22 cellular contexts compared by ENCODE assay signal in the genomic region with DNA sequence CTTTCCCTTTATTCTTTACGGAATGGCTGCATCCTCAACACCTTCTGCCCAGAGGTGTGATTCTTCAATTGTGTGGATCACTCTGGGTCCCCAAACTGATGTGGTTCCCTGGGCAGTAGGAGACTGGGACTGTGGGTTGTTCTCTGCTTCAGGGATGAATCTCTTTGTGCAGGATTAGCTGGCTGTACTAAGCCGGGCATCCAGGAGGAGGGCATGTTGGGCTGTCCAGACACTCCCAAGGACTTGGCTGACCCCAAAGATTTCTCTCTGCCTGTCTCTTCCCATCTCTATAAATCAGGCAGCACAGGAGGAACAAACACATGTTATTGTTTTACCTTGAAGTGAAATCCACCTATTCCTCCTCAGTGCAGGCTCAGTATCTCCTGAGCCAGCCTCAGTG.
"Had no signal": no experiment of that assay in that cellular context is flagged by ENCODE, and none has a peak within 500 bp of the region (broad histone marks: within the 10 kb centered on the region; RNA-seq: fewer than 3 reads in every experiment).

No MANE protein-coding gene starts in this region.

- H3K4me3 ChIP-seq: coronary artery, heart left ventricle, hepatocyte, left lung, right lobe of liver, thoracic aorta, tibial nerve, upper lobe of left lung, uterus had no signal

- H3K36me3 ChIP-seq: left lung, neutrophil, right lobe of liver, thoracic aorta, tibial nerve, upper lobe of left lung, uterus had no signal

- DNase-seq: dermis blood vessel endothelial cell; effector memory CD4-positive, alpha-beta T cell; heart left ventricle; kidney; left lung; naive thymus-derived CD8-positive, alpha-beta T cell; nephron progenitor cell; right lobe of liver; small intestine; stimulated activated CD4-positive, alpha-beta T cell treated with anti-CD3 and anti-CD28 coated beads, Interleukin-15, amount 100 ng/mL, for 24 hours; stimulated activated CD4-positive, alpha-beta T cell treated with anti-CD3 and anti-CD28 coated beads, Interleukin-2, amount 100 ng/mL, for 48 hours; stimulated activated naive B cell treated with anti-CD40 and anti-IgM and Interleukin-4, amounts not matched to agents 10 μg/mL and 1 μg/mL and 100 μg/mL, for 72 hours; upper lobe of left lung; uterus had no signal

- H3K27me3 Mint-ChIP-seq: naive thymus-derived CD8-positive, alpha-beta T cell; stimulated activated naive B cell treated with anti-CD40 and anti-IgM and Interleukin-4, amounts not matched to agents 10 μg/mL and 1 μg/mL and 100 μg/mL, for 72 hours; stimulated activated naive CD8-positive, alpha-beta T cell treated with anti-CD3 and anti-CD28 coated beads, Interleukin-15, Interleukin-2, amounts not matched to agents 100 ng/mL and 50 ng/mL, for 24 hours had no signal

- H2AFZ ChIP-seq: hepatocyte, parathyroid adenoma had no signal

- H3K27ac Mint-ChIP-seq: naive thymus-derived CD8-positive, alpha-beta T cell; nephron progenitor cell; progenitor cell of endocrine pancreas; stimulated activated naive B cell treated with anti-CD40 and anti-IgM and Interleukin-4, amounts not matched to agents 10 μg/mL and 1 μg/mL and 100 μg/mL, for 72 hours; stimulated activated naive CD8-positive, alpha-beta T cell treated with anti-CD3 and anti-CD28 coated beads, Interleukin-15, Interleukin-2, amounts not matched to agents 100 ng/mL and 50 ng/mL, for 24 hours had no signal

- ATAC-seq: heart left ventricle; left lung; naive thymus-derived CD8-positive, alpha-beta T cell; right lobe of liver; stimulated activated naive B cell treated with anti-CD40 and anti-IgM and Interleukin-4, amounts not matched to agents 10 μg/mL and 1 μg/mL and 100 μg/mL, for 72 hours had no signal

- H3K27me3 ChIP-seq: heart left ventricle, hepatocyte, left lung, neutrophil, right lobe of liver, tibial nerve, upper lobe of left lung, uterus had no signal

- H3K4me1 Mint-ChIP-seq: nephron progenitor cell had no signal

- H3K4me3 Mint-ChIP-seq: naive thymus-derived CD8-positive, alpha-beta T cell; nephron progenitor cell; stimulated activated naive B cell treated with anti-CD40 and anti-IgM and Interleukin-4, amounts not matched to agents 10 μg/mL and 1 μg/mL and 100 μg/mL, for 72 hours; stimulated activated naive CD8-positive, alpha-beta T cell treated with anti-CD3 and anti-CD28 coated beads, Interleukin-15, Interleukin-2, amounts not matched to agents 100 ng/mL and 50 ng/mL, for 24 hours had no signal

- H3K27ac ChIP-seq: coronary artery, heart left ventricle, hepatocyte, left lung, neutrophil, parathyroid adenoma, right lobe of liver, thoracic aorta, tibial nerve, upper lobe of left lung, uterus had no signal

- H3K9ac ChIP-seq: parathyroid adenoma had no signal

- H3K4me2 ChIP-seq: hepatocyte had no signal

- H3K9me3 ChIP-seq: heart left ventricle, left lung, neutrophil, right lobe of liver, thoracic aorta, tibial nerve, upper lobe of left lung, uterus had no signal

- H3K9me3 Mint-ChIP-seq: naive thymus-derived CD8-positive, alpha-beta T cell; nephron progenitor cell; stimulated activated naive CD8-positive, alpha-beta T cell treated with anti-CD3 and anti-CD28 coated beads, Interleukin-15, Interleukin-2, amounts not matched to agents 100 ng/mL and 50 ng/mL, for 24 hours had no signal
